9 cellular contexts compared by ENCODE assay signal in genomic region chr7:87038993-87039716, GRCh38. TPM values are rescaled to one million over a fixed set of nuclear protein-coding genes. Genes with fewer than 3 reads are reported as not detected.
A peak's percentile ranks its signal among the peaks of the same experiment; 100 is the strongest.
DNase-seq lines count a peak whose midpoint lies in the region; ATAC-seq and TF ChIP-seq lines count a peak whose summit lies in the region.
"Had no signal": no experiment of that assay in that cellular context is flagged by ENCODE, and none has a peak within 500 bp of the region (broad histone marks: within the 10 kb centered on the region; RNA-seq: fewer than 3 reads in every experiment).

No MANE protein-coding gene starts in this region.

- no peak for TF ChIP-seq CTCF in epithelial cell of esophagus (IDR thresholded peaks at IDR 0.05; ENCODE audit: insufficient read depth, low read depth, low read length, missing control alignments)
- no peak for TF ChIP-seq CTCF in ovary (IDR thresholded peaks at IDR 0.05)
- no peak for TF ChIP-seq CTCF in lower leg skin (IDR thresholded peaks at IDR 0.05)

- no peaks in the 10 kb centered on the region for H3K27me3 ChIP-seq in ovary
- H3K27me3 ChIP-seq: uterus had no signal

- peak overlapping the region; percentile 16 for H3K4me3 ChIP-seq in epithelial cell of esophagus (ENCODE audit: low read length)
- H3K4me3 ChIP-seq in ovary = peak overlapping the region; percentile 12
- H3K4me3 ChIP-seq in lower leg skin (ENCODE audit: low read depth, poor library complexity, severe bottlenecking) = no peak overlapping the region
- H3K4me3 ChIP-seq: uterus had no signal

- no peaks in the 10 kb centered on the region for H3K36me3 ChIP-seq in ovary
- H3K36me3 ChIP-seq: uterus had no signal

- no peak for TF ChIP-seq EP300 in ovary (IDR thresholded peaks at IDR 0.05)

- DNase-seq in NCI-H82 (lab: John Stamatoyannopoulos, UW) = peak; percentile 41
- DNase-seq in epithelial cell of esophagus (ENCODE audit: low read depth) = no peak
- no peak for DNase-seq in ovary
- no peak for DNase-seq in SIG-M5 treated with dmso at 0.1 percent for 504 hours (lab: John Stamatoyannopoulos, UW; ENCODE audit: unreplicated experiment)
- no peak for DNase-seq in lower leg skin (ENCODE audit: low spot score in 2 of 2)
- no peak for DNase-seq in mucosa of gallbladder (ENCODE audit: low spot score)
- DNase-seq: uterus had no signal

- H3K27ac ChIP-seq in ovary = no peak overlapping the region

- H3K4me1 ChIP-seq in ovary (ENCODE audit: insufficient read depth) = no peaks in the 10 kb centered on the region
- H3K4me1 ChIP-seq: uterus had no signal

- H3K9me3 ChIP-seq in ovary = no peaks in the 10 kb centered on the region
- H3K9me3 ChIP-seq: uterus had no signal

- WGBS in ovary, 3 donors = 81 to 86% (median 81%) methylated on average over 5 of the region's 5 CpGs
- 79 to 89% methylated on average over 5 of the region's 5 CpGs for WGBS in lower leg skin, 2 donors

- no peak for TF ChIP-seq POLR2A in ovary (IDR thresholded peaks at IDR 0.05)
- TF ChIP-seq POLR2A in lower leg skin (IDR thresholded peaks at IDR 0.05) = no peak

- peak; percentile 75 for ATAC-seq in GM18517 (IDR thresholded peaks at IDR 0.05; ENCODE audit: unreplicated experiment)
- no peak for ATAC-seq in HG03342 (IDR thresholded peaks at IDR 0.05; ENCODE audit: unreplicated experiment)

- intact Hi-C loops in ovary (cut with DNase I) = no loop called here
- intact Hi-C loops in lower leg skin (cut with DNase I; ENCODE audit: low total_unique reads) = no loop called here

RNA-seq across cellular contexts. Expression of gene ELAPOR2, which starts 20.3 kb away (rescaled TPM):
- total RNA-seq in ovary (1 to 10 TPM; 4.0 to 8.8 (median 6.1) TPM), lower leg skin (10 to 100 TPM in 1 of 4 donors, 1 to 10 TPM in 3; 2.4 to 11.0 (median 6.1) TPM), mucosa of gallbladder (10.9 TPM)
- 10 to 100 TPM in 1 of 2 donors, 1 to 10 TPM in 1; 2.0 to 11.3 TPM for polyA plus RNA-seq in ovary
